ENCODE assay signal across 9 cellular contexts in the genomic region with DNA sequence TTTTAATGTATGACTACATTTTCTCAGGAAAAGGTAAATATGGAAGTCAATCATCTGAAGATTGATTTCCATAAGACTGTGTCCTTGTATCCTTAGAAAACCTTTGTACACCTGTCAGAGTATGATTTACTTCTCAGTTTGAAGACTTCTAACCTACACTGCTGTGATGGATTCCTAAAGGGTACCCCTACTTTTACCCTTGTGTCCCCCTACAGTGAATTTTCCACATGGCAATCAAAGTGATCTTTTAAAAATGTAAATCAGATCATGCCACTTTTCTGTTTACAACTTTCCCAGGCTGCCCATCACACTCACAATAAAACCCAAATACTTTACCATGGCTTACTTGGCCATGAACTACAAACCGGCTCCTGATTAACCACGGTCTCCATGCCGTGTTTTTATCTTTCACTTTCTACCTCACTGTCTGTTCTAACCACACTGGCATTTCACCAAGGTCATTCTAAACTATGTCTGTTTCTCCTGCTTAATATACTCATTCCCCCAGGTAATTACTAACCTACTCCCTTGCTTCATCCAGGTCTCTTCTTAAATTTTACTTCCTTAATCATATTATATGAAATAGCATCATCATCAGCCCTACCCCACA. TPM values are rescaled to one million over a fixed set of nuclear protein-coding genes. Genes with fewer than 3 reads are reported as not detected.
A peak's percentile ranks its signal among the peaks of the same experiment; 100 is the strongest.
DNase-seq lines count a peak whose midpoint lies in the region; ATAC-seq and TF ChIP-seq lines count a peak whose summit lies in the region.
"Had no signal": no experiment of that assay in that cellular context is flagged by ENCODE, and none has a peak within 500 bp of the region (broad histone marks: within the 10 kb centered on the region; RNA-seq: fewer than 3 reads in every experiment).

No MANE protein-coding gene starts in this region.

- H3K4me1 ChIP-seq in heart left ventricle (no peaks in the 10 kb centered on the region), spleen (peaks cover 0 to 9% (median 5%) of the 10 kb centered on the region in 6 donors)
- H3K4me1 ChIP-seq: heart right ventricle had no signal

- WGBS in heart left ventricle, 4 donors = 51 to 62% (median 57%) methylated on average over 3 of the region's 3 CpGs
- 31 to 62% (median 48%) methylated on average over 3 of the region's 3 CpGs for WGBS in spleen, 5 donors

- H3K9me3 ChIP-seq in heart left ventricle = no peaks in the 10 kb centered on the region
- H3K9me3 ChIP-seq in spleen = no peaks in the 10 kb centered on the region
- H3K9me3 ChIP-seq: heart right ventricle had no signal

- TF ChIP-seq CTCF in heart left ventricle (IDR thresholded peaks at IDR 0.05) (no peak), spleen (IDR thresholded peaks at IDR 0.05 in 8 of 11, conservative IDR thresholded peaks at IDR 0.05 in 3 of 11) (no peak)

- H3K4me3 ChIP-seq in heart left ventricle (no peak overlapping the region), spleen (peak overlapping the region in 4 of 8 donors; percentile 1 to 60 (median 22))

- H3K27ac Mint-ChIP-seq in activated naive CD4-positive, alpha-beta T cell treated with anti-CD3 and anti-CD28 coated beads, Interleukin-2, amount 50 U/mL, for 72 hours = peak overlapping the region; percentile 36 to 85

- no peaks in the 10 kb centered on the region for H3K27me3 ChIP-seq in heart left ventricle
- no peaks in the 10 kb centered on the region for H3K27me3 ChIP-seq in spleen (replicated peaks in 1 of 7)
- H3K27me3 ChIP-seq: heart right ventricle had no signal

- intact Hi-C loops in Right ventricle myocardium superior (cut with DNase I) = no loop called here
- intact Hi-C loops in heart left ventricle (cut with DNase I) = no loop called here
- intact Hi-C loops in spleen (cut with DNase I; ENCODE audit: low total_unique reads) = no loop called here

- no peak overlapping the region for H3K27ac ChIP-seq in heart left ventricle
- peak overlapping the region in 2 of 8 donors; percentile 7 to 34 for H3K27ac ChIP-seq in spleen
- H3K27ac ChIP-seq: heart right ventricle had no signal

- no peak for TF ChIP-seq POLR2A in heart left ventricle (IDR thresholded peaks at IDR 0.05)
- no peak for TF ChIP-seq POLR2A in spleen (IDR thresholded peaks at IDR 0.05)

- no peaks in the 10 kb centered on the region for H3K9me3 Mint-ChIP-seq in activated naive CD4-positive, alpha-beta T cell treated with anti-CD3 and anti-CD28 coated beads, Interleukin-2, amount 50 U/mL, for 72 hours

- ATAC-seq in Right ventricle myocardium superior (ENCODE audit: poor library complexity) (peak; percentile 31), heart left ventricle (no peak), HG03066 (IDR thresholded peaks at IDR 0.05; ENCODE audit: low read depth, unreplicated experiment) (peak; percentile 88)
- ATAC-seq in activated naive CD4-positive, alpha-beta T cell treated with anti-CD3 and anti-CD28 coated beads, Interleukin-2, amount 50 U/mL, for 72 hours = peak; percentile 71 to 91
- ATAC-seq: heart right ventricle had no signal

- DNase-seq in Right ventricle myocardium superior (no peak), heart left ventricle (no peak), NCI-H524 treated with DMSO at 0.1 percent for 48 hours (lab: John Stamatoyannopoulos, UW) (no peak), spleen (no peak)
- DNase-seq in activated naive CD4-positive, alpha-beta T cell treated with anti-CD3 and anti-CD28 coated beads, Interleukin-2, amount 50 U/mL, for 72 hours (ENCODE audit: low spot score in 2 of 2) = no peak
- DNase-seq in stimulated activated CD4-positive, alpha-beta T cell treated with anti-CD3 and anti-CD28 coated beads, Interleukin-1b, Interleukin-23, amount 100 ng/mL, for 48 hours = no peak
- no peak for DNase-seq in NK-92 treated with Interleukin-12 subunit alpha and Interleukin-12 subunit beta, amount 100 ng/mL, for 24 hours (lab: John Stamatoyannopoulos, UW)
- DNase-seq: heart right ventricle had no signal

- no peaks in the 10 kb centered on the region for H3K36me3 Mint-ChIP-seq in activated naive CD4-positive, alpha-beta T cell treated with anti-CD3 and anti-CD28 coated beads, Interleukin-2, amount 50 U/mL, for 72 hours

- no peaks in the 10 kb centered on the region for H3K36me3 ChIP-seq in heart left ventricle
- no peaks in the 10 kb centered on the region for H3K36me3 ChIP-seq in spleen
- H3K36me3 ChIP-seq: heart right ventricle had no signal

RNA-seq across cellular contexts. Expression of gene DNAI7, which starts 8.1 kb away (rescaled TPM):
- 1.7 TPM for total RNA-seq in Right ventricle myocardium superior
- total RNA-seq in heart left ventricle = 1 to 10 TPM in 2 of 9 donors, under 1 TPM in 6, not detected in 1; 0.36 to 1.9 (median 0.85) TPM
- under 1 TPM; 0.10 to 0.23 TPM for polyA plus RNA-seq in heart left ventricle
- under 1 TPM in 1 of 2 donors, not detected in 1; 0.35 TPM for total RNA-seq in activated naive CD4-positive, alpha-beta T cell treated with anti-CD3 and anti-CD28 coated beads, Interleukin-2, amount 50 U/mL, for 72 hours
- total RNA-seq in spleen = under 1 TPM in 2 of 7 donors, not detected in 5; 0.17 to 0.28 TPM
- under 1 TPM in 2 of 3 donors, not detected in 1; 0.03 to 0.07 TPM for polyA plus RNA-seq in spleen

RNA-seq across cellular contexts. Expression of gene ETFRF1, which starts 8.1 kb away (rescaled TPM):
- 69.4 TPM for total RNA-seq in Right ventricle myocardium superior
- 10 to 100 TPM; 38.7 to 83.8 (median 52.3) TPM for total RNA-seq in heart left ventricle
- polyA plus RNA-seq in heart left ventricle = 10 to 100 TPM; 31.4 to 41.0 TPM
- total RNA-seq in activated naive CD4-positive, alpha-beta T cell treated with anti-CD3 and anti-CD28 coated beads, Interleukin-2, amount 50 U/mL, for 72 hours = 10 to 100 TPM; 10.6 to 15.6 TPM
- total RNA-seq in spleen = 10 to 100 TPM; 17.2 to 50.0 (median 22.6) TPM
- 10 to 100 TPM; 22.1 to 26.8 (median 25.2) TPM for polyA plus RNA-seq in spleen

Comparison
In these comparisons a context has a peak if more than half of its experiments do, and no peak if none do; other contexts are left out.
1. ATAC-seq: peak in Right ventricle myocardium superior (single experiment), HG03066 (single experiment) and activated naive CD4-positive, alpha-beta T cell treated with anti-CD3 and anti-CD28 coated beads, Interleukin-2, amount 50 U/mL, for 72 hours (2 of 2); none in heart left ventricle (0 of 4).